In the genomic region with DNA sequence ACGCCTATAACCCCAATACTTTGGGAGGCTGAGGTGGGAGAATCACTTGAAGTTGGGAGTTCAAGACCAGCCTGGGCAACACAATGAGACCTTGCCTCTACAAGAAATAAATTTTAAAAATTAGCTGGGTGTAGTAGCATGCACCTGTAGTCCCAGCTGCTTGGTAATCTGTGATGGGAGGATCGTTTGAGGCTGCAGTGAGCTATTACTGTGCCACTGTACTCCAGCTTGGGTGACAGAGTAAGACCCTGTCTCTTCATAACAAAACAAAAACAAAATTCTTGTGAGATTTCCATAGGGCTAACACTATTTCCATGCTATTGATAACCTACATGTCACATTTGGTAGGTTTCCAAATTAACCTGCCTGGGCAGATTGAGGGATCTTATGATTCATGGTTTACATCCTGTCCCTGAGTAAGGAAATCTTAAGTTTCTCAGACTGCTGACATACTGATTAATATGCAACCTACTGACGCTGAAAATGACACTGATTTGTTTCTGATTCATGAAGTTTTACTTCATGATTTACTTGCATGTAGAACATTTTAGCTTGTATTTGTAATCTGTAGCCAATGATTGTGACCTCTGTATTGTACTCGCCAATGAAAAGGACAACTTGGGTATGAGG, we compare ENCODE assay signal across 28 cellular contexts. TPM values are rescaled to one million over a fixed set of nuclear protein-coding genes. Genes with fewer than 3 reads are reported as not detected.
DNase-seq lines count a peak whose midpoint lies in the region; ATAC-seq and TF ChIP-seq lines count a peak whose summit lies in the region.
"Had no signal": no experiment of that assay in that cellular context is flagged by ENCODE, and none has a peak within 500 bp of the region (broad histone marks: within the 10 kb centered on the region; RNA-seq: fewer than 3 reads in every experiment).

No MANE protein-coding gene starts in this region.

- no peaks in the 10 kb centered on the region for H3K27me3 ChIP-seq in gastroesophageal sphincter
- H3K27me3 ChIP-seq: cardiac muscle cell, heart right ventricle, ovary, transverse colon had no signal

- H3K9me3 Mint-ChIP-seq in HFFc6 (no peaks in the 10 kb centered on the region), endothelial cell (ENCODE audit: unreplicated experiment) (no peaks in the 10 kb centered on the region)
- H3K9me3 Mint-ChIP-seq: activated CD4-positive, alpha-beta T cell treated with anti-CD3 and anti-CD28 coated beads, Interleukin-2, amount 10 ng/mL, durations not matched to agents 24 days and 14 days; activated T-helper 1 cell treated with anti-CD3 and anti-CD28 coated beads, Interleukin-12 subunit alpha, Interleukin-12 subunit beta, Interleukin-2, Interleukin-4 antibody, amounts not matched to agents 30 ng/mL and 10 ng/mL and 1 ng/mL, durations not matched to agents 14 hours and 24 hours and 36 hours; dendritic cell treated with granulocyte-macrophage colony-stimulating factor and Interleukin-4, amounts not matched to agents 40 ng/mL and 50 ng/mL, for 4 days had no signal

- ATAC-seq in GM18861 (IDR thresholded peaks at IDR 0.05; ENCODE audit: unreplicated experiment) (no peak), gastroesophageal sphincter (no peak)
- ATAC-seq: heart right ventricle had no signal

- no peaks in the 10 kb centered on the region; the same call in 1 of the 2 replicates for H3K27me3 Mint-ChIP-seq in HFFc6 (ENCODE audit: insufficient read depth)
- H3K27me3 Mint-ChIP-seq in endothelial cell (ENCODE audit: unreplicated experiment), result peaks cover 2% of the 10 kb centered on the region
- H3K27me3 Mint-ChIP-seq: activated CD4-positive, alpha-beta T cell treated with anti-CD3 and anti-CD28 coated beads, Interleukin-2, amount 10 ng/mL, durations not matched to agents 24 days and 14 days; dendritic cell treated with granulocyte-macrophage colony-stimulating factor and Interleukin-4, amounts not matched to agents 40 ng/mL and 50 ng/mL, for 4 days had no signal

- H3K4me1 ChIP-seq in gastroesophageal sphincter, result no peaks in the 10 kb centered on the region
- H3K4me1 ChIP-seq: heart right ventricle, transverse colon had no signal

- H3K27ac ChIP-seq in gastroesophageal sphincter, result no peak overlapping the region
- H3K27ac ChIP-seq: cardiac muscle cell, heart right ventricle, ovary, transverse colon had no signal

- TF ChIP-seq EP300 in gastroesophageal sphincter (IDR thresholded peaks at IDR 0.05), result no peak

- no peak overlapping the region for H3K4me3 ChIP-seq in gastroesophageal sphincter
- H3K4me3 ChIP-seq: cardiac muscle cell, heart right ventricle, lung, ovary, skin epidermis, transverse colon had no signal

- WGBS in gastroesophageal sphincter (ENCODE audit: low coverage in 1 of 2), 2 donors, result 76 to 94% methylated on average over 4 of the region's 4 CpGs

- no peak for DNase-seq in HFFc6
- DNase-seq in M059J (ENCODE audit: low read depth), result peak; percentile 50
- no peak for DNase-seq in endothelial cell (ENCODE audit: low spot score)
- peak; percentile 76 for DNase-seq in kidney tubule cell (ENCODE audit: low spot score)
- DNase-seq in dedifferentiated amniotic fluid mesenchymal stem cell (ENCODE audit: extremely low spot score), result no peak
- DNase-seq: activated CD4-positive, alpha-beta T cell treated with anti-CD3 and anti-CD28 coated beads, Interleukin-2, amount 10 ng/mL, durations not matched to agents 24 days and 14 days; activated naive CD4-positive, alpha-beta T cell treated with anti-CD3 and anti-CD28 coated beads, Interleukin-2, amount 50 U/mL, for 16 hours; amygdala; DMS79; foreskin fibroblast; GF-D8; H7; heart right ventricle; MV-4-11; NCI-H146; NCI-H2107; NCI-H446 treated with DMSO at 0.1 percent for 48 hours; NCI-H82; ovary; retina; transverse colon had no signal

- H3K4me3 Mint-ChIP-seq in HFFc6, result no peak overlapping the region
- peak overlapping the region; percentile 51 for H3K4me3 Mint-ChIP-seq in endothelial cell (ENCODE audit: unreplicated experiment)
- H3K4me3 Mint-ChIP-seq: activated CD4-positive, alpha-beta T cell treated with anti-CD3 and anti-CD28 coated beads, Interleukin-2, amount 10 ng/mL, durations not matched to agents 24 days and 14 days; activated T-helper 1 cell treated with anti-CD3 and anti-CD28 coated beads, Interleukin-12 subunit alpha, Interleukin-12 subunit beta, Interleukin-2, Interleukin-4 antibody, amounts not matched to agents 30 ng/mL and 10 ng/mL and 1 ng/mL, durations not matched to agents 14 hours and 24 hours and 36 hours; dendritic cell treated with granulocyte-macrophage colony-stimulating factor and Interleukin-4, amounts not matched to agents 40 ng/mL and 50 ng/mL, for 4 days had no signal

- H3K4me1 Mint-ChIP-seq in HFFc6 (ENCODE audit: low read depth) (peaks cover 7% of the 10 kb centered on the region; the same call in 1 of the 2 replicates), endothelial cell (ENCODE audit: unreplicated experiment) (peaks cover 5% of the 10 kb centered on the region)
- H3K4me1 Mint-ChIP-seq: activated CD4-positive, alpha-beta T cell treated with anti-CD3 and anti-CD28 coated beads, Interleukin-2, amount 10 ng/mL, durations not matched to agents 24 days and 14 days had no signal

- H3K36me3 ChIP-seq in gastroesophageal sphincter, result peaks cover 5 to 98% of the 10 kb centered on the region in 2 donors
- H3K36me3 ChIP-seq: ovary had no signal

- no peak for TF ChIP-seq POLR2A in gastroesophageal sphincter (IDR thresholded peaks at IDR 0.05)

- TF ChIP-seq CTCF in HFFc6 (IDR thresholded peaks at IDR 0.05) (no peak), endothelial cell (IDR thresholded peaks at IDR 0.05; ENCODE audit: unreplicated experiment) (no peak), gastroesophageal sphincter (IDR thresholded peaks at IDR 0.05) (no peak)

- H3K9me3 ChIP-seq in gastroesophageal sphincter, result no peaks in the 10 kb centered on the region
- H3K9me3 ChIP-seq: heart right ventricle, ovary, transverse colon had no signal

- H3K27ac Mint-ChIP-seq in HFFc6, result 0 out of 2 replicates have a peak overlapping the region, but pooled peaks have one; percentile 2
- H3K27ac Mint-ChIP-seq in endothelial cell (ENCODE audit: unreplicated experiment), result no peak overlapping the region
- H3K27ac Mint-ChIP-seq: activated CD4-positive, alpha-beta T cell treated with anti-CD3 and anti-CD28 coated beads, Interleukin-2, amount 10 ng/mL, durations not matched to agents 24 days and 14 days; activated T-helper 1 cell treated with anti-CD3 and anti-CD28 coated beads, Interleukin-12 subunit alpha, Interleukin-12 subunit beta, Interleukin-2, Interleukin-4 antibody, amounts not matched to agents 30 ng/mL and 10 ng/mL and 1 ng/mL, durations not matched to agents 14 hours and 24 hours and 36 hours; dendritic cell treated with granulocyte-macrophage colony-stimulating factor and Interleukin-4, amounts not matched to agents 40 ng/mL and 50 ng/mL, for 4 days had no signal

- H3K36me3 Mint-ChIP-seq in HFFc6 (ENCODE audit: low read depth) (peaks cover 25% of the 10 kb centered on the region), endothelial cell (ENCODE audit: low read depth, unreplicated experiment) (peaks cover 47% of the 10 kb centered on the region)

RNA-seq across cellular contexts. Expression of a gene that starts 15.9 kb away (rescaled TPM):
- 100 to 1,000 TPM; 135 to 167 (median 150) TPM for total RNA-seq in HFFc6 (2021; fragmentation: NEBNext Ultra II Directional; extraction: Animal tissue kit (Norgen Biotek cat#: 25700))
- 194 and 202 TPM in 2 replicates for total RNA-seq in M059J (2014; rRNA removed; shearing (Covaris generic))
- total RNA-seq in endothelial cell (ENCODE audit: unreplicated experiment), result 55.5 TPM
- total RNA-seq in gastroesophageal sphincter, result 100 to 1,000 TPM in 2 of 4 donors, 10 to 100 TPM in 2; 71.1 to 142 (median 94.3) TPM

RNA-seq across cellular contexts. Expression of a gene that starts 16.4 kb away (rescaled TPM):
- total RNA-seq in HFFc6 (2021; fragmentation: NEBNext Ultra II Directional; extraction: Animal tissue kit (Norgen Biotek cat#: 25700)), result 100 to 1,000 TPM; 163 to 218 (median 178) TPM
- 304 and 324 TPM in 2 replicates for total RNA-seq in M059J (2014; rRNA removed; shearing (Covaris generic))
- 74.2 TPM for total RNA-seq in endothelial cell (ENCODE audit: unreplicated experiment)
- total RNA-seq in gastroesophageal sphincter, result 100 to 1,000 TPM; 102 to 180 (median 150) TPM

Comparison
In these comparisons a context has a peak if more than half of its experiments do, and no peak if none do; other contexts are left out.
1. DNase-seq: peak in M059J (single experiment) and kidney tubule cell (single experiment); none in HFFc6 (single experiment), endothelial cell (single experiment) and dedifferentiated amniotic fluid mesenchymal stem cell (single experiment).